In genomic region chr5:137754236-137754960, GRCh38 we compare ENCODE assay signal across 1 cellular context.
TF ChIP-seq lines count a peak whose summit lies in the region.

TSS of gene HNRNPA0 (minus strand) at chr5:137754363. CDS start at chr5:137754066, 297 bp downstream.

TF ChIP-seq in WTC11, 78 proteins besides CTCF, POLR2A, EP300 and RAD21 (continued from another document):
- TF ChIP-seq AR (CRISPR knock-in tag; IDR thresholded peaks at IDR 0.05) (no peak), KAT7 (CRISPR knock-in tag; IDR thresholded peaks at IDR 0.05; ENCODE audit: borderline replicate concordance) (peak; percentile 85; the same call in 1 of the 2 replicates), TEAD4 (CRISPR knock-in tag; IDR thresholded peaks at IDR 0.05) (peak; percentile 16; the same call in 1 of the 2 replicates), NFYB (CRISPR knock-in tag; conservative IDR thresholded peaks at IDR 0.05; ENCODE audit: low read depth) (peak; percentile 80), PRDM15 (CRISPR knock-in tag; IDR thresholded peaks at IDR 0.05) (no peak), SOX15 (CRISPR knock-in tag; IDR thresholded peaks at IDR 0.05) (no peak), NFE2L1 (CRISPR knock-in tag; IDR thresholded peaks at IDR 0.05) (peak; percentile 21; the same call in 1 of the 2 replicates), ZNF281 (CRISPR knock-in tag; IDR thresholded peaks at IDR 0.05) (peak; percentile 70; the same call in 1 of the 2 replicates), ETV6 (CRISPR knock-in tag; IDR thresholded peaks at IDR 0.05) (no peak; the same call in 1 of the 2 replicates), ZNF671 (CRISPR knock-in tag; IDR thresholded peaks at IDR 0.05) (no peak), ZMAT4 (CRISPR knock-in tag; IDR thresholded peaks at IDR 0.05) (0 out of 2 replicates have a peak, but pooled peaks have one; percentile 27), ZNF138 (CRISPR knock-in tag; conservative IDR thresholded peaks at IDR 0.05) (no peak), TEAD1 (CRISPR knock-in tag; IDR thresholded peaks at IDR 0.05) (peak; percentile 35; the same call in 1 of the 2 replicates), FOXJ3 (CRISPR knock-in tag; IDR thresholded peaks at IDR 0.05; ENCODE audit: borderline replicate concordance) (no peak), ZNF232 (CRISPR knock-in tag; IDR thresholded peaks at IDR 0.05) (peak; percentile 62; the same call in 1 of the 2 replicates), ZBTB43 (CRISPR knock-in tag; IDR thresholded peaks at IDR 0.05) (no peak), ATF3 (CRISPR knock-in tag; conservative IDR thresholded peaks at IDR 0.05) (no peak), ZNF121 (CRISPR knock-in tag; IDR thresholded peaks at IDR 0.05) (no peak), SP1 (CRISPR knock-in tag; conservative IDR thresholded peaks at IDR 0.05) (no peak; the same call in none of the 2 replicates), AFF4 (CRISPR knock-in tag; IDR thresholded peaks at IDR 0.05; ENCODE audit: borderline replicate concordance) (peak; percentile 67; the same call in 1 of the 2 replicates), ZNF317 (CRISPR knock-in tag; IDR thresholded peaks at IDR 0.05; ENCODE audit: borderline replicate concordance, low read depth) (no peak), GTF2I (CRISPR knock-in tag; conservative IDR thresholded peaks at IDR 0.05) (no peak), JAZF1 (CRISPR knock-in tag; IDR thresholded peaks at IDR 0.05) (no peak), FOXP1 (CRISPR knock-in tag; IDR thresholded peaks at IDR 0.05; ENCODE audit: borderline replicate concordance) (peak; percentile 25; the same call in 1 of the 2 replicates), NR2C2 (CRISPR knock-in tag; IDR thresholded peaks at IDR 0.05) (0 out of 2 replicates have a peak, but pooled peaks have one; percentile 46), SMAD3 (CRISPR knock-in tag; IDR thresholded peaks at IDR 0.05; ENCODE audit: borderline replicate concordance) (peak; percentile 77; the same call in 1 of the 2 replicates), E2F4 (CRISPR knock-in tag; IDR thresholded peaks at IDR 0.05; ENCODE audit: borderline replicate concordance, low read depth) (peak; percentile 85), MAX (CRISPR knock-in tag; IDR thresholded peaks at IDR 0.05) (peak; percentile 77), ERG (CRISPR knock-in tag; IDR thresholded peaks at IDR 0.05) (no peak), ATF1 (CRISPR knock-in tag; IDR thresholded peaks at IDR 0.05) (no peak), JUN (CRISPR knock-in tag; IDR thresholded peaks at IDR 0.05) (no peak; the same call in 1 of the 2 replicates)
